In genomic region chr1:109181085-109181806, GRCh38 we compare ENCODE assay signal across 12 cellular contexts. TPM values are rescaled to one million over a fixed set of nuclear protein-coding genes. Genes with fewer than 3 reads are reported as not detected.
DNase-seq lines count a peak whose midpoint lies in the region; ATAC-seq and TF ChIP-seq lines count a peak whose summit lies in the region.
"Had no signal": no experiment of that assay in that cellular context is flagged by ENCODE, and none has a peak within 500 bp of the region (broad histone marks: within the 10 kb centered on the region; RNA-seq: fewer than 3 reads in every experiment).

No MANE protein-coding gene starts in this region.

- no peak for ATAC-seq in HG03354 (IDR thresholded peaks at IDR 0.05; ENCODE audit: poor library complexity, severe bottlenecking, unreplicated experiment)
- ATAC-seq in HG03342 (IDR thresholded peaks at IDR 0.05; ENCODE audit: unreplicated experiment), result no peak
- ATAC-seq in HG03469 (IDR thresholded peaks at IDR 0.05; ENCODE audit: unreplicated experiment), result no peak
- ATAC-seq: stimulated activated naive CD8-positive, alpha-beta T cell treated with anti-CD3 and anti-CD28 coated beads, Interleukin-15, amount 100 ng/mL, for 72 hours had no signal

- WGBS in smooth muscle cell (ENCODE audit: low lambda C conversion rate), result 46% methylated on average over 4 of the region's 4 CpGs

- no peak overlapping the region for H3K4me3 ChIP-seq in HUES48 (ENCODE audit: low read depth, low read length)
- no peak overlapping the region for H3K4me3 ChIP-seq in astrocyte of the cerebellum (ENCODE audit: low read depth, low read length)
- no peak overlapping the region for H3K4me3 ChIP-seq in kidney epithelial cell (ENCODE audit: low read depth, low read length)
- H3K4me3 ChIP-seq in smooth muscle cell, result no peak overlapping the region
- H3K4me3 ChIP-seq: cardiac muscle cell had no signal

- H2AFZ ChIP-seq in smooth muscle cell (ENCODE audit: low read depth), result peak overlapping the region; percentile 12

- H3K9me3 ChIP-seq in HUES48 (ENCODE audit: control insufficient read depth, insufficient read depth, low read length) (peaks cover 7% of the 10 kb centered on the region; the same call in 1 of the 2 replicates), smooth muscle cell (replicated peaks; ENCODE audit: low read depth) (no peaks in the 10 kb centered on the region)

- H3K4me2 ChIP-seq in smooth muscle cell, result no peak overlapping the region

- in situ Hi-C loops in astrocyte of the cerebellum (cut with HindIII; ENCODE audit: low sequenced_read_pairs), result no loop called here

- no peak overlapping the region for H3K9ac ChIP-seq in HUES48 (ENCODE audit: low read depth, low read length)
- no peak overlapping the region for H3K9ac ChIP-seq in smooth muscle cell (ENCODE audit: low read depth)

- peak overlapping the region; percentile 20 for H3K27ac ChIP-seq in HUES48 (ENCODE audit: low read depth, low read length)
- no peak overlapping the region for H3K27ac ChIP-seq in smooth muscle cell (ENCODE audit: low read depth)
- H3K27ac ChIP-seq: cardiac muscle cell had no signal

- H3K4me1 ChIP-seq in HUES48 (ENCODE audit: control insufficient read depth, insufficient read depth, low read length) (no peaks in the 10 kb centered on the region), smooth muscle cell (ENCODE audit: low read depth) (no peaks in the 10 kb centered on the region)

- no peaks in the 10 kb centered on the region for H4K20me1 ChIP-seq in smooth muscle cell (ENCODE audit: low read depth)

- no peaks in the 10 kb centered on the region for H3F3A ChIP-seq in smooth muscle cell (ENCODE audit: low read depth)

- H3K79me2 ChIP-seq in smooth muscle cell (ENCODE audit: low read depth), result no peaks in the 10 kb centered on the region

- TF ChIP-seq CTCF in astrocyte of the cerebellum (IDR thresholded peaks at IDR 0.05; ENCODE audit: low read depth, low read length, missing control alignments) (no peak), kidney epithelial cell (IDR thresholded peaks at IDR 0.05; ENCODE audit: insufficient read depth, low read length, poor library complexity, severe bottlenecking) (no peak), smooth muscle cell (IDR thresholded peaks at IDR 0.05; ENCODE audit: borderline replicate concordance, insufficient read depth, poor library complexity, severe bottlenecking) (no peak)

- DNase-seq in astrocyte of the cerebellum (ENCODE audit: low read depth), result peak; percentile 31
- DNase-seq in kidney epithelial cell (ENCODE audit: low read depth), result peak; percentile 77
- DNase-seq in smooth muscle cell (lab: John Stamatoyannopoulos, UW; ENCODE audit: unreplicated experiment), result no peak
- no peak for DNase-seq in amniotic stem cell (lab: John Stamatoyannopoulos, UW)
- DNase-seq: NCI-H1105; stimulated activated CD4-positive, alpha-beta T cell treated with anti-CD3 and anti-CD28 coated beads, Interleukin-1b, Interleukin-23, amount 100 ng/mL, for 48 hours; stimulated activated naive CD8-positive, alpha-beta T cell treated with anti-CD3 and anti-CD28 coated beads, Interleukin-15, amount 100 ng/mL, for 72 hours had no signal

- H3K27me3 ChIP-seq in HUES48 (ENCODE audit: control insufficient read depth, insufficient read depth, low read length) (no peaks in the 10 kb centered on the region), kidney epithelial cell (ENCODE audit: control insufficient read depth, insufficient read depth, low read length) (no peaks in the 10 kb centered on the region), smooth muscle cell (ENCODE audit: low read depth) (no peaks in the 10 kb centered on the region)
- H3K27me3 ChIP-seq: cardiac muscle cell had no signal

- H3K36me3 ChIP-seq in HUES48 (ENCODE audit: control insufficient read depth, insufficient read depth, low read length) (no peaks in the 10 kb centered on the region), kidney epithelial cell (ENCODE audit: control insufficient read depth, insufficient read depth, low read length) (no peaks in the 10 kb centered on the region), smooth muscle cell (ENCODE audit: low read depth) (no peaks in the 10 kb centered on the region)
- H3K36me3 ChIP-seq: cardiac muscle cell had no signal

RNA-seq across cellular contexts. Expression of gene SARS1, which starts 32.5 kb away (rescaled TPM):
- total RNA-seq in kidney epithelial cell (367 and 411 TPM in 2 replicates), smooth muscle cell (157 and 164 TPM in 2 replicates)
- 165 and 176 TPM in 2 replicates for polyA plus RNA-seq in smooth muscle cell

Comparison
In these comparisons a context has a peak if more than half of its experiments do, and no peak if none do; other contexts are left out.
1. DNase-seq: peak in astrocyte of the cerebellum (single experiment) and kidney epithelial cell (single experiment); none in smooth muscle cell (single experiment) and amniotic stem cell (single experiment).